ENCODE assay signal across 1 cellular context in genomic region chr11:17458268-17458667, GRCh38.
TF ChIP-seq lines count a peak whose summit lies in the region.

No MANE protein-coding gene starts in this region.

TF ChIP-seq in GM23338, 12 proteins besides CTCF, POLR2A, EP300 and RAD21 (continued from another document):
- TF ChIP-seq ZNF462 (CRISPR knock-in tag; IDR thresholded peaks at IDR 0.05) (no peak), ETS1 (IDR thresholded peaks at IDR 0.05) (no peak), NANOG (IDR thresholded peaks at IDR 0.05; ENCODE audit: borderline replicate concordance) (no peak), POLR2AphosphoS5 (IDR thresholded peaks at IDR 0.05; ENCODE audit: low read depth) (no peak), EZH2phosphoT487 (IDR thresholded peaks at IDR 0.05; ENCODE audit: unreplicated experiment) (no peak), STAT1 (IDR thresholded peaks at IDR 0.05; ENCODE audit: unreplicated experiment) (no peak), ZNF331 (CRISPR knock-in tag; IDR thresholded peaks at IDR 0.05; ENCODE audit: low read depth) (no peak), JUNB (IDR thresholded peaks at IDR 0.05; ENCODE audit: unreplicated experiment) (no peak), ZNF114 (CRISPR knock-in tag; IDR thresholded peaks at IDR 0.05) (no peak), EZH2 (IDR thresholded peaks at IDR 0.05; ENCODE audit: low read depth, unreplicated experiment) (no peak)
